In the genomic region with DNA sequence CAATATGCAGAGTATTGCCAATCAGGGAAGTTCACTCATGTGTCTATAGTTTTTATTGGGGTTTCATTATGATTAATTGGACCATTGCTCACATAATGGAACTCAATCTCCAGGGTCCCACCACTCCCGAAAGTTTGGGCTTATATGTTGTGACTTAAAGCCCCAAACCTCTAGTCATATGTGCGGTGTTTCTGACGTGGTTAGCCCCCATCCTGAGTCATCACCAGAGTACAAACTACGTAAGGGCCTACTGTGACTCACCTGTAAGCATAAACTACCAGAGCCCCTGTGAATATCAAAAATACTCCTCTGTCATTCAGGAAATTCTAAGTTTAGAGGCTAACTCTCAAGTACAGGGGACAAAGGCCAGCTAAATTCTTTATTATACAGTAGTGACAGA, we compare ENCODE assay signal across 9 cellular contexts. TPM values are rescaled to one million over a fixed set of nuclear protein-coding genes. Genes with fewer than 3 reads are reported as not detected.
DNase-seq lines count a peak whose midpoint lies in the region; ATAC-seq and TF ChIP-seq lines count a peak whose summit lies in the region.
"Had no signal": no experiment of that assay in that cellular context is flagged by ENCODE, and none has a peak within 500 bp of the region (broad histone marks: within the 10 kb centered on the region; RNA-seq: fewer than 3 reads in every experiment).

No MANE protein-coding gene starts in this region.

- H3K23ac ChIP-seq in neuronal stem cell (ENCODE audit: low read depth, low read length, poor library complexity) = no peak overlapping the region

- intact Hi-C loops in psoas muscle (cut with DNase I) (loop anchor here in 1 of 2 donors (10.0 kb wide), 1 partner anchor 321 kb away; a partner anchor contains a TSS), lower lobe of right lung (cut with DNase I) (no loop called here)

- no peak overlapping the region for H2BK5ac ChIP-seq in neuronal stem cell (ENCODE audit: low read length)

- DNase-seq in GM13976 (ENCODE audit: low spot score) (peak; percentile 18), psoas muscle (no peak), neuronal stem cell (ENCODE audit: low spot score) (no peak), lower lobe of right lung (no peak)
- DNase-seq in activated effector memory CD4-positive, alpha-beta T cell treated with Interleukin-2 at 50 U/mL for 16 hours = peak; percentile 6
- DNase-seq: NCI-H2107 had no signal

- no peak overlapping the region for H3K4ac ChIP-seq in neuronal stem cell (ENCODE audit: low read length)

- H3K9me3 ChIP-seq in psoas muscle = no peaks in the 10 kb centered on the region
- no peaks in the 10 kb centered on the region for H3K9me3 ChIP-seq in neuronal stem cell (replicated peaks in 1 of 2; ENCODE audit: control insufficient read depth in 2 of 2, insufficient read depth in 1 of 2, low read depth in 1 of 2, low read length in 2 of 2)
- no peaks in the 10 kb centered on the region for H3K9me3 ChIP-seq in lower lobe of right lung

- no peaks in the 10 kb centered on the region for H3K36me3 ChIP-seq in psoas muscle (ENCODE audit: insufficient read depth in 1 of 2, low read depth in 1 of 2)
- peaks cover 0 to 39% of the 10 kb centered on the region in 2 donors for H3K36me3 ChIP-seq in neuronal stem cell (replicated peaks in 1 of 2; ENCODE audit: control insufficient read depth in 2 of 2, insufficient read depth in 2 of 2, low read length in 2 of 2)
- no peaks in the 10 kb centered on the region for H3K36me3 ChIP-seq in lower lobe of right lung

- H3K27ac ChIP-seq in psoas muscle (peak overlapping the region; percentile 75), neuronal stem cell (replicated peaks; ENCODE audit: low read length) (no peak overlapping the region), lower lobe of right lung (no peak overlapping the region)

- peaks cover under 1% of the 10 kb centered on the region for H3K79me1 ChIP-seq in neuronal stem cell (ENCODE audit: low read depth, low read length)

- ATAC-seq in HG03565 (IDR thresholded peaks at IDR 0.05; ENCODE audit: unreplicated experiment) = peak; percentile 71
- ATAC-seq in psoas muscle = peak in 3 of 4 donors; percentile 60 to 85 (median 80)
- no peak for ATAC-seq in HG03280 (IDR thresholded peaks at IDR 0.05; ENCODE audit: unreplicated experiment)
- ATAC-seq in HG02623 (IDR thresholded peaks at IDR 0.05; ENCODE audit: unreplicated experiment) = no peak
- no peak for ATAC-seq in lower lobe of right lung

- H2AFZ ChIP-seq in neuronal stem cell (ENCODE audit: low read length) = no peak overlapping the region

- TF ChIP-seq CTCF in GM13976 (IDR thresholded peaks at IDR 0.05; ENCODE audit: borderline replicate concordance, control extremely low read depth, extremely low read depth, insufficient read depth, missing control alignments) (no peak), psoas muscle (IDR thresholded peaks at IDR 0.05) (no peak), lower lobe of right lung (IDR thresholded peaks at IDR 0.05) (no peak)

- no peak overlapping the region for H3K4me2 ChIP-seq in neuronal stem cell (ENCODE audit: insufficient read depth, low read length, poor library complexity, severe bottlenecking)

- in situ Hi-C loops in GM13976 (cut with MboI; ENCODE audit: low sequenced_read_pairs, unreplicated experiment) = loop anchor here (25.0 kb wide), 1 partner anchor 208 kb away; no protein-coding TSS in a partner anchor

- no peak overlapping the region for H2BK120ac ChIP-seq in neuronal stem cell (ENCODE audit: low read depth, low read length)

- H4K8ac ChIP-seq in neuronal stem cell (ENCODE audit: low read depth, low read length) = no peak overlapping the region

- H3K18ac ChIP-seq in neuronal stem cell (ENCODE audit: low read length) = no peak overlapping the region

- no peak overlapping the region for H3K9ac ChIP-seq in neuronal stem cell (ENCODE audit: low read depth, low read length, poor library complexity)

- H3K4me3 ChIP-seq in psoas muscle = no peak overlapping the region
- no peak overlapping the region for H3K4me3 ChIP-seq in neuronal stem cell (ENCODE audit: low read length in 2 of 2)
- H3K4me3 ChIP-seq in lower lobe of right lung = no peak overlapping the region

- WGBS in psoas muscle, 3 donors = 68 to 75% (median 71%) methylated on average over 4 of the region's 4 CpGs
- no CpG with 5 or more reads among the region's 4 CpGs for WGBS in neuronal stem cell (ENCODE audit: extremely low coverage in 2 of 2, insufficient read length in 2 of 2, insufficient replicate concordance in 1 of 2), 2 donors

- H2AK5ac ChIP-seq in neuronal stem cell (ENCODE audit: low read depth, low read length) = no peak overlapping the region

- H2BK15ac ChIP-seq in neuronal stem cell (ENCODE audit: low read length) = no peak overlapping the region

- H3K4me1 ChIP-seq in psoas muscle (peaks cover 36% of the 10 kb centered on the region), neuronal stem cell (ENCODE audit: control insufficient read depth in 2 of 2, insufficient read depth in 1 of 2, low read depth in 1 of 2, low read length in 2 of 2) (no peaks in the 10 kb centered on the region), lower lobe of right lung (peaks cover 9% of the 10 kb centered on the region)

- H4K91ac ChIP-seq in neuronal stem cell (ENCODE audit: low read depth, low read length, poor library complexity) = no peak overlapping the region

- H2BK12ac ChIP-seq in neuronal stem cell (ENCODE audit: low read length) = no peak overlapping the region

- no peak overlapping the region for H3K14ac ChIP-seq in neuronal stem cell (ENCODE audit: low read length)

- peaks cover 0 to 6% (median 0%) of the 10 kb centered on the region in 3 donors for H3K27me3 ChIP-seq in psoas muscle (ENCODE audit: insufficient read depth in 3 of 3, low read length in 2 of 3)
- H3K27me3 ChIP-seq in neuronal stem cell (ENCODE audit: control insufficient read depth in 3 of 3, insufficient read depth in 3 of 3, low read depth in 1 of 3, low read length in 3 of 3) = no peaks in the 10 kb centered on the region
- no peaks in the 10 kb centered on the region for H3K27me3 ChIP-seq in lower lobe of right lung (ENCODE audit: low read depth)

RNA-seq across cellular contexts. Expression of a gene that starts 5.4 kb away (rescaled TPM):
- total RNA-seq in psoas muscle = 10 to 100 TPM; 30.4 to 43.3 (median 35.8) TPM
- 10 to 100 TPM; 12.9 to 27.2 (median 15.2) TPM for polyA plus RNA-seq in psoas muscle
- polyA plus RNA-seq in neuronal stem cell (2013, experiment 1 of 2) = 18.7 TPM
- 18.4 TPM for polyA plus RNA-seq in neuronal stem cell (2013, experiment 2 of 2)
- total RNA-seq in lower lobe of right lung = 45.0 TPM

Comparison
In these comparisons a context has a peak if more than half of its experiments do, and no peak if none do; other contexts are left out.
1. DNase-seq: peak in GM13976 (single experiment) and activated effector memory CD4-positive, alpha-beta T cell treated with Interleukin-2 at 50 U/mL for 16 hours (single experiment); none in psoas muscle (0 of 2), neuronal stem cell (single experiment) and lower lobe of right lung (single experiment).
2. ATAC-seq: peak in HG03565 (single experiment) and psoas muscle (3 of 4); none in HG03280 (single experiment), HG02623 (single experiment) and lower lobe of right lung (0 of 2).